Comparison of ENCODE assay signal across 8 cellular contexts in the genomic region with DNA sequence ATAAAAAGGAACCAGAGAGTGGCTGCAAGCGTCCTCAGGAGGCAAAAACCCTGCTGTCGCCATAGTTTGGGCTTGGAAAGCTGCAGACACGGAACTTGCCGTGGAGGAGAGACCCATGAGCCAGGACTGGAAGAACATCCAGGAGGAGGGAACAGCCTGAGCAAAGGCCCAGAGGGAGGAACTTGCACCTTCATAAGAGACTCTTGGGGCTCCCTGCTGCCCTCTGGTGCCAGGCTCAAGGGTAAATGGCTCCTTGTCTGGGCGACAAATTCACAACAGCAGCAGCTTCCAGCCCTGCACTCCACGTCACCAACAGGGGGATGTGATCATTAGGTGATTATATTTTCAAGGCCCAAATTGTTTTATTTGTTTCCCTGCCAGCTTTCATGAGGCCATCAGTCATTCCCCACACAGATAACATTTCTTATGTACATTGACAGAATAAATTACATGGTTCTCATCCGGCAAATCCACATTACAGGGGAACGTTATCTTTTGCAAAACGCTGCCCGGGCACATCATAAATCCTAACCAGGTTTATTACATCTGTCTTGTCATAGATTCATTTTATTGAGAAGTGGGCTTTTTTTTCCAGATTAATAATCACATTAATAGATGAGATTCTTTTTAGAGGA.
DNase-seq lines count a peak whose midpoint lies in the region; ATAC-seq and TF ChIP-seq lines count a peak whose summit lies in the region.

No MANE protein-coding gene starts in this region.

- no peak overlapping the region for H3K27ac ChIP-seq in PC-3 (ENCODE audit: low read length)
- H3K27ac ChIP-seq in foreskin keratinocyte, result no peak overlapping the region

- no peak overlapping the region for H2AFZ ChIP-seq in PC-3 (ENCODE audit: low read length)

- BruUV-seq in PC-3 (replicated peaks; lab: Mats Ljungman, UMichigan), result no TSS peak

- H3K9ac ChIP-seq in PC-3 (ENCODE audit: low read length), result no peak overlapping the region

- no peaks in the 10 kb centered on the region for H3F3A ChIP-seq in PC-3 (ENCODE audit: low read length, unreplicated experiment)

- H3K27me3 ChIP-seq in PC-3 (ENCODE audit: low read length) (peaks cover 27% of the 10 kb centered on the region), foreskin keratinocyte (no peaks in the 10 kb centered on the region)

- POLR2A ChIA-PET in PC-3 (lab: Charles Lee; ENCODE audit: unreplicated experiment), result no interaction called here

- H3K9me3 ChIP-seq in PC-3 (ENCODE audit: low read length), result no peaks in the 10 kb centered on the region

- H3K9me2 ChIP-seq in PC-3 (replicated peaks; ENCODE audit: low read length), result no peaks in the 10 kb centered on the region

- intact Hi-C loops in PC-3 (cut with micrococcal nuclease), result no loop called here

- H3K4me3 ChIP-seq in PC-3 (ENCODE audit: low read length), result no peak overlapping the region

- no peak overlapping the region for H3K4me2 ChIP-seq in PC-3 (ENCODE audit: low read length)

- CTCF ChIA-PET in PC-3 (lab: Charles Lee), result no interaction called here

- TF ChIP-seq CTCF in LNCAP (IDR thresholded peaks at IDR 0.05) (peak; percentile 56), PC-3 (conservative IDR thresholded peaks at IDR 0.05; ENCODE audit: low read depth, low read length) (peak; percentile 59; the same call in 1 of the 2 replicates), foreskin keratinocyte (conservative IDR thresholded peaks at IDR 0.05) (peak; percentile 53)

- H4K20me1 ChIP-seq in PC-3 (ENCODE audit: low read length), result no peaks in the 10 kb centered on the region

- H3K36me3 ChIP-seq in PC-3 (ENCODE audit: low read depth, low read length), result no peaks in the 10 kb centered on the region

- no peaks in the 10 kb centered on the region for H3K79me2 ChIP-seq in PC-3 (ENCODE audit: low read length)

- H3K4me1 ChIP-seq in PC-3 (ENCODE audit: insufficient read depth, low read length) (no peaks in the 10 kb centered on the region), foreskin keratinocyte (no peaks in the 10 kb centered on the region)

- ATAC-seq in PC-3, result peak; percentile 40; the same call in 1 of the 2 replicates
- ATAC-seq in foreskin keratinocyte, result peak; percentile 39
- ATAC-seq in GM18519 (IDR thresholded peaks at IDR 0.05; ENCODE audit: low FRiP score, unreplicated experiment), result no peak
- ATAC-seq in HG03520 (IDR thresholded peaks at IDR 0.05; ENCODE audit: unreplicated experiment), result no peak

- DNase-seq in GDM1 (lab: John Stamatoyannopoulos, UW) (peak; percentile 15), PC-3 (peak; percentile 44), foreskin keratinocyte (peak in 1 of 2 donors; percentile 6), activated gamma-delta T cell (lab: John Stamatoyannopoulos, UW) (no peak)
- DNase-seq in stimulated activated CD4-positive, alpha-beta T cell treated with anti-CD3 and anti-CD28 coated beads, Interleukin-4, amount 100 ng/mL, for 4 hours, result no peak

Comparison
In these comparisons a context has a peak if more than half of its experiments do, and no peak if none do; other contexts are left out.
1. DNase-seq: peak in GDM1 (single experiment) and PC-3 (single experiment); none in activated gamma-delta T cell (single experiment) and stimulated activated CD4-positive, alpha-beta T cell treated with anti-CD3 and anti-CD28 coated beads, Interleukin-4, amount 100 ng/mL, for 4 hours (0 of 2).
2. ATAC-seq: peak in PC-3 (single experiment) and foreskin keratinocyte (single experiment); none in GM18519 (single experiment) and HG03520 (single experiment).
3. Peak in every context shown above with its lines, with median percentiles within 50 percentile points of each other: CTCF ChIP-seq.